23 cellular contexts compared by ENCODE assay signal in genomic region chr11:11076276-11076675, GRCh38.
DNase-seq lines count a peak whose midpoint lies in the region; ATAC-seq, FAIRE-seq and TF ChIP-seq lines count a peak whose summit lies in the region.
"Had no signal": no experiment of that assay in that cellular context is flagged by ENCODE, and none has a peak within 500 bp of the region (broad histone marks: within the 10 kb centered on the region; RNA-seq: fewer than 3 reads in every experiment).

No MANE protein-coding gene starts in this region.

- H3K9me3 ChIP-seq in K562 (replicated peaks; ENCODE audit: control insufficient read depth, insufficient read depth, low read depth, low read length) = no peaks in the 10 kb centered on the region
- H3K9me3 ChIP-seq in trophoblast cell (ENCODE audit: insufficient read depth, low read depth, low read length) = no peaks in the 10 kb centered on the region
- H3K9me3 ChIP-seq: MG63 had no signal

- no peak for TF ChIP-seq POLR2A in K562 (conservative IDR thresholded peaks at IDR 0.05)

- WGBS in K562 (ENCODE audit: insufficient coverage, low coverage, missing lambda C conversion rate) = 3% methylated on average over 4 of the region's 4 CpGs
- WGBS in trophoblast cell (ENCODE audit: extremely low coverage, insufficient coverage, insufficient read length) = no CpG with 5 or more reads among the region's 4 CpGs

- TF ChIP-seq RAD21 in K562 (CRISPR knock-in tag; conservative IDR thresholded peaks at IDR 0.05 in 1 of 2, IDR thresholded peaks at IDR 0.05 in 1 of 2) = no peak

- H2AFZ ChIP-seq in K562 (ENCODE audit: low read depth, low read length) = no peak overlapping the region
- H2AFZ ChIP-seq in trophoblast cell (ENCODE audit: insufficient read depth, low read length, poor library complexity) = no peak overlapping the region

- ATAC-seq in K562 = no peak
- no peak for ATAC-seq in GM18909 (IDR thresholded peaks at IDR 0.05; ENCODE audit: poor library complexity, unreplicated experiment)
- ATAC-seq: PC-3 had no signal

- H3K4me2 ChIP-seq in K562 (ENCODE audit: insufficient read depth, low read length) = no peak overlapping the region
- H3K4me2 ChIP-seq in trophoblast cell (ENCODE audit: low read length) = no peak overlapping the region

- H3K27ac ChIP-seq in K562 (ENCODE audit: extremely low read depth, low read depth, low read length) (no peak overlapping the region), trophoblast cell (ENCODE audit: low read depth, low read length) (no peak overlapping the region)
- H3K27ac ChIP-seq: SK-N-MC had no signal

- FAIRE-seq in K562 (lab: Jason Lieb, UNC) = no peak

- H4K12ac ChIP-seq in trophoblast cell (ENCODE audit: low read depth, low read length) = no peak overlapping the region

- no peaks in the 10 kb centered on the region for H4K20me1 ChIP-seq in K562 (replicated peaks; ENCODE audit: control insufficient read depth, insufficient read depth, low read length)

- intact Hi-C loops in K562 (cut with micrococcal nuclease) = no loop called here

- no peak overlapping the region for H2BK120ac ChIP-seq in trophoblast cell (ENCODE audit: insufficient read depth, low read length, poor library complexity)

- no peak overlapping the region for H4K91ac ChIP-seq in trophoblast cell (ENCODE audit: low read depth, low read length)

- H3K27me3 ChIP-seq in K562 (ENCODE audit: control insufficient read depth in 2 of 2, insufficient read depth in 2 of 2, low read length in 2 of 2) (peaks cover 2 to 21% of the 10 kb centered on the region in 2 experiments; a peak in 2 of 5 replicates), trophoblast cell (ENCODE audit: insufficient read depth, low read length) (no peaks in the 10 kb centered on the region)
- H3K27me3 ChIP-seq: MG63 had no signal

- no peaks in the 10 kb centered on the region for H3K4me1 ChIP-seq in K562 (replicated peaks in 1 of 2; ENCODE audit: control insufficient read depth in 2 of 2, insufficient read depth in 2 of 2, low read length in 2 of 2)
- H3K4me1 ChIP-seq in trophoblast cell (ENCODE audit: control insufficient read depth in 1 of 2, insufficient read depth in 2 of 2, low read length in 2 of 2) = peaks cover 5 to 7% of the 10 kb centered on the region in 2 experiments

- no peak overlapping the region for H3K9ac ChIP-seq in K562 (ENCODE audit: insufficient read depth in 1 of 2, low read depth in 2 of 2, low read length in 2 of 2)
- H3K9ac ChIP-seq in trophoblast cell (ENCODE audit: low read length) = no peak overlapping the region

- no peaks in the 10 kb centered on the region for H3K9me1 ChIP-seq in K562 (ENCODE audit: control insufficient read depth, insufficient read depth, low read length)

- no peaks in the 10 kb centered on the region for H3K79me1 ChIP-seq in trophoblast cell (ENCODE audit: low read length)

- TF ChIP-seq CTCF in LNCaP clone FGC (IDR thresholded peaks at IDR 0.05; ENCODE audit: control insufficient read depth, extremely low read depth, insufficient read depth) (no peak), K562 (IDR thresholded peaks at IDR 0.05 in 2 of 3, conservative IDR thresholded peaks at IDR 0.05 in 1 of 3; ENCODE audit: insufficient read depth in 2 of 3, low read depth in 1 of 3, low read length in 3 of 3) (no peak)

- H2AK5ac ChIP-seq in trophoblast cell (ENCODE audit: low read length) = no peak overlapping the region

- H3K4ac ChIP-seq in trophoblast cell (ENCODE audit: low read depth, low read length) = no peak overlapping the region

- no peak for TF ChIP-seq EP300 in K562 (IDR thresholded peaks at IDR 0.05; ENCODE audit: low read length)

- no peak overlapping the region for H2BK12ac ChIP-seq in trophoblast cell (ENCODE audit: low read length)

- DNase-seq in NCI-H510A treated with DMSO at 0.1 percent for 48 hours (lab: John Stamatoyannopoulos, UW) (peak; percentile 16), NCI-H510A (lab: John Stamatoyannopoulos, UW) (no peak), LNCaP clone FGC (ENCODE audit: low read depth) (peak; percentile 18), K562 (ENCODE audit: extremely low read depth in 1 of 4, low spot score in 3 of 4) (no peak), trophoblast cell (peak; percentile 14 to 85), amniotic stem cell (lab: John Stamatoyannopoulos, UW) (no peak), Kasumi-1 (lab: John Stamatoyannopoulos, UW) (no peak)
- DNase-seq: AML-193, C1 segment of cervical spinal cord, EL, GF-D8, KG1, NCI-H1436, NCI-H187 treated with DMSO at 0.1 percent for 48 hours, NCI-H226, NCI-H524 treated with DMSO at 0.1 percent for 48 hours, RPMI8226, SHP77, SW 1271 had no signal

- POLR2A ChIA-PET in K562 (lab: Yijun Ruan, JAX) = no interaction called here

- H4K8ac ChIP-seq in trophoblast cell (ENCODE audit: low read depth, low read length) = no peak overlapping the region

- in situ Hi-C loops in K562 (cut with MboI) = no loop called here

- no peak overlapping the region for H3K14ac ChIP-seq in trophoblast cell (ENCODE audit: low read length)

- no peak overlapping the region for H3K18ac ChIP-seq in trophoblast cell (ENCODE audit: low read length)

- no peaks in the 10 kb centered on the region for H3K36me3 ChIP-seq in K562 (ENCODE audit: control insufficient read depth, insufficient read depth, low read length)
- H3K36me3 ChIP-seq in trophoblast cell (ENCODE audit: control insufficient read depth in 1 of 2, insufficient read depth in 2 of 2, low read length in 2 of 2) = no peaks in the 10 kb centered on the region
- H3K36me3 ChIP-seq: MG63 had no signal

- H3K4me3 ChIP-seq in LNCaP clone FGC (ENCODE audit: low read depth, low read length) (no peak overlapping the region), K562 (no peak overlapping the region), trophoblast cell (ENCODE audit: low read depth, low read length) (no peak overlapping the region)
- H3K4me3 ChIP-seq: MG63, SK-N-MC had no signal

- H3K79me2 ChIP-seq in K562 (ENCODE audit: control insufficient read depth, insufficient read depth, low read length) (no peaks in the 10 kb centered on the region), trophoblast cell (ENCODE audit: control insufficient read depth, insufficient read depth, low read length, poor library complexity) (no peaks in the 10 kb centered on the region)

- no peak overlapping the region for H3K23ac ChIP-seq in trophoblast cell (ENCODE audit: low read length)

- no TSS peak for BruUV-seq in K562 (replicated peaks; lab: Mats Ljungman, UMichigan)

- no peak overlapping the region for H2BK5ac ChIP-seq in trophoblast cell (ENCODE audit: low read depth, low read length, poor library complexity)

- CTCF ChIA-PET in K562 (lab: Yijun Ruan, JAX; ENCODE audit: low intra/inter-chr PET ratio) = no interaction called here

TF ChIP-seq in K562, 482 proteins besides CTCF, POLR2A, EP300 and RAD21:
- peak; percentile 10 for TF ChIP-seq MEIS2 (IDR thresholded peaks at IDR 0.05; ENCODE audit: partially characterized antibody)
- TF ChIP-seq MCM2 (IDR thresholded peaks at IDR 0.05; ENCODE audit: low read depth) = no peak

Comparison
In these comparisons a context has a peak if more than half of its experiments do, and no peak if none do; other contexts are left out.
1. DNase-seq: peak in NCI-H510A treated with DMSO at 0.1 percent for 48 hours (single experiment), LNCaP clone FGC (single experiment) and trophoblast cell (2 of 2); none in NCI-H510A (single experiment), K562 (0 of 4), amniotic stem cell (single experiment) and Kasumi-1 (0 of 2).